Comparison of ENCODE assay signal across 24 cellular contexts in genomic region chr2:182117203-182117602, GRCh38.
"Had no signal": no experiment of that assay in that cellular context is flagged by ENCODE, and none has a peak within 500 bp of the region (broad histone marks: within the 10 kb centered on the region; RNA-seq: fewer than 3 reads in every experiment).

No MANE protein-coding gene starts in this region.

- H2AFZ ChIP-seq: parathyroid adenoma had no signal

- H3K27me3 Mint-ChIP-seq: naive thymus-derived CD4-positive, alpha-beta T cell; stimulated activated naive CD8-positive, alpha-beta T cell treated with anti-CD3 and anti-CD28 coated beads, Interleukin-15, amount 100 ng/mL, for 72 hours had no signal

- H3K9me3 ChIP-seq: colonic mucosa, gastrocnemius medialis, prostate gland, right lobe of liver, spleen, testis, tibial nerve, upper lobe of right lung, vagina had no signal

- H3K27me3 ChIP-seq: colonic mucosa, gastrocnemius medialis, right lobe of liver, spleen, testis, tibial nerve, upper lobe of right lung, vagina had no signal

- H3K4me3 ChIP-seq: colonic mucosa, gastrocnemius medialis, prostate gland, right lobe of liver, spleen, testis, tibial nerve, upper lobe of right lung, vagina had no signal

- FAIRE-seq: endothelial cell of umbilical vein, kidney had no signal

- H3K9me3 Mint-ChIP-seq: nephron progenitor cell; stimulated activated naive B cell treated with anti-CD40 and anti-IgM and Interleukin-4, amounts not matched to agents 10 μg/mL and 1 μg/mL and 100 μg/mL, for 72 hours had no signal

- H3K27ac Mint-ChIP-seq: immature natural killer cell; naive thymus-derived CD4-positive, alpha-beta T cell; nephron progenitor cell; stimulated activated naive B cell treated with anti-CD40 and anti-IgM and Interleukin-4, amounts not matched to agents 10 μg/mL and 1 μg/mL and 100 μg/mL, for 72 hours had no signal

- H3K27ac ChIP-seq: colonic mucosa, gastrocnemius medialis, parathyroid adenoma, prostate gland, right lobe of liver, spleen, testis, tibial nerve, upper lobe of right lung, vagina had no signal

- DNase-seq: colonic mucosa; dermis blood vessel endothelial cell; gastrocnemius medialis; immature natural killer cell; kidney; mammary epithelial cell; naive thymus-derived CD4-positive, alpha-beta T cell; nephron progenitor cell; retina; right lobe of liver; spleen; stimulated activated CD4-positive, alpha-beta T cell treated with anti-CD3 and anti-CD28 coated beads, Interleukin-2, amount 100 ng/mL, for 24 hours; stimulated activated CD4-positive, alpha-beta T cell treated with anti-CD3 and anti-CD28 coated beads, Interleukin-4, amount 100 ng/mL, for 4 hours; stimulated activated naive B cell treated with anti-CD40 and anti-IgM and Interleukin-4, amounts not matched to agents 10 μg/mL and 1 μg/mL and 100 μg/mL, for 72 hours; stimulated activated naive CD8-positive, alpha-beta T cell treated with anti-CD3 and anti-CD28 coated beads, Interleukin-15, amount 100 ng/mL, for 72 hours; testis; upper lobe of right lung had no signal

- H3K36me3 Mint-ChIP-seq: immature natural killer cell; naive thymus-derived CD4-positive, alpha-beta T cell; stimulated activated naive B cell treated with anti-CD40 and anti-IgM and Interleukin-4, amounts not matched to agents 10 μg/mL and 1 μg/mL and 100 μg/mL, for 72 hours had no signal

- H3K9ac ChIP-seq: parathyroid adenoma had no signal

- H3K79me2 ChIP-seq: parathyroid adenoma had no signal

- H3K4me1 ChIP-seq: colonic mucosa, gastrocnemius medialis, parathyroid adenoma, prostate gland, right lobe of liver, spleen, testis, upper lobe of right lung, vagina had no signal

- H3K36me3 ChIP-seq: colonic mucosa, gastrocnemius medialis, prostate gland, right lobe of liver, spleen, tibial nerve, upper lobe of right lung, vagina had no signal

- H3K4me1 Mint-ChIP-seq: immature natural killer cell; naive thymus-derived CD4-positive, alpha-beta T cell; nephron progenitor cell; stimulated activated naive B cell treated with anti-CD40 and anti-IgM and Interleukin-4, amounts not matched to agents 10 μg/mL and 1 μg/mL and 100 μg/mL, for 72 hours; stimulated activated naive CD8-positive, alpha-beta T cell treated with anti-CD3 and anti-CD28 coated beads, Interleukin-15, amount 100 ng/mL, for 72 hours had no signal

- ATAC-seq: esophagus mucosa; gastrocnemius medialis; left lobe of liver; naive thymus-derived CD4-positive, alpha-beta T cell; right lobe of liver; stimulated activated naive B cell treated with anti-CD40 and anti-IgM and Interleukin-4, amounts not matched to agents 10 μg/mL and 1 μg/mL and 100 μg/mL, for 72 hours; stimulated activated naive CD8-positive, alpha-beta T cell treated with anti-CD3 and anti-CD28 coated beads, Interleukin-15, amount 100 ng/mL, for 72 hours; upper lobe of right lung had no signal

- H3K4me3 Mint-ChIP-seq: immature natural killer cell; naive thymus-derived CD4-positive, alpha-beta T cell; nephron progenitor cell; stimulated activated naive B cell treated with anti-CD40 and anti-IgM and Interleukin-4, amounts not matched to agents 10 μg/mL and 1 μg/mL and 100 μg/mL, for 72 hours; stimulated activated naive CD8-positive, alpha-beta T cell treated with anti-CD3 and anti-CD28 coated beads, Interleukin-15, amount 100 ng/mL, for 72 hours had no signal
